ENCODE assay signal across 12 cellular contexts in the genomic region with DNA sequence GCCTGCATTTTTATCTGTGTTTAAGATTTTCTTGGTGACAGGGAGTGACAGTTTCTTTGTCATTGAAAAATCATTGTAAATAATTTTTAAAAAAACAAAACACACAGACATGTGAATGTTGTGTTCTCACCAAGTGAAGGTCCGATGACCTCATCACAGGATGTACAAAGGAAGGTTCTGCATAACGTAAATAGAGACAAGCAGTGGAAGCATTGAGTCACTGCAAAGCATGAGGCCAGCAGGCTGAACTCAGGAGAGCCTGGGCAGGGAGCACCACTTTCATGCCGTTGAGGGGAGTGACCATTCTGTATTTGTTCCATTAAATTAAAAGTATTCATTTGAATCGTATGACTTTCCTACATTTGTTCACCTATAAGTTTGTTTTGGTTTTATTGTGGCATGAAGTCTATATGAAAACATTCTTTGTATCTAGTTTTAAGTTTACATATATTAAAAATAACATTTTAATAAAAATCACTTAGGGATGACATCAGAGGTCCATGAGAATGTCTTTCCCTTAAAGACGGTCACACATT.
DNase-seq lines count a peak whose midpoint lies in the region; ATAC-seq and TF ChIP-seq lines count a peak whose summit lies in the region.
"Had no signal": no experiment of that assay in that cellular context is flagged by ENCODE, and none has a peak within 500 bp of the region (broad histone marks: within the 10 kb centered on the region; RNA-seq: fewer than 3 reads in every experiment).

No MANE protein-coding gene starts in this region.

- TF ChIP-seq CTCF in chondrocyte (IDR thresholded peaks at IDR 0.05), result no peak

- H3K36me3 Mint-ChIP-seq in chondrocyte (ENCODE audit: low read depth), result no peaks in the 10 kb centered on the region
- no peaks in the 10 kb centered on the region for H3K36me3 Mint-ChIP-seq in natural killer cell treated with Interleukin-12 subunit alpha and Interleukin-12 subunit beta and Interleukin-15 and Interleukin-18, amount 100 ng/mL, for 72 hours
- H3K36me3 Mint-ChIP-seq: naive thymus-derived CD4-positive, alpha-beta T cell had no signal

- H3K27ac Mint-ChIP-seq in chondrocyte (ENCODE audit: unreplicated experiment), result peak overlapping the region; percentile 66
- no peak overlapping the region for H3K27ac Mint-ChIP-seq in natural killer cell treated with Interleukin-12 subunit alpha and Interleukin-12 subunit beta and Interleukin-15 and Interleukin-18, amount 100 ng/mL, for 72 hours
- H3K27ac Mint-ChIP-seq: activated B cell treated with CpG ODN at 0.5 μM for 24 hours; activated naive CD4-positive, alpha-beta T cell treated with anti-CD3 and anti-CD28 coated beads for 36 hours; naive thymus-derived CD4-positive, alpha-beta T cell had no signal

- H3K9me3 Mint-ChIP-seq in chondrocyte (ENCODE audit: low read depth), result no peaks in the 10 kb centered on the region
- no peaks in the 10 kb centered on the region for H3K9me3 Mint-ChIP-seq in natural killer cell treated with Interleukin-12 subunit alpha and Interleukin-12 subunit beta and Interleukin-15 and Interleukin-18, amount 100 ng/mL, for 72 hours
- H3K9me3 Mint-ChIP-seq: activated B cell treated with CpG ODN at 0.5 μM for 24 hours; activated naive CD4-positive, alpha-beta T cell treated with anti-CD3 and anti-CD28 coated beads for 36 hours had no signal

- H3K4me2 ChIP-seq in mesenchymal stem cell (ENCODE audit: low read length, poor library complexity, severe bottlenecking), result no peak overlapping the region

- H3K4me3 ChIP-seq in MG63 (no peak overlapping the region), mesenchymal stem cell (ENCODE audit: insufficient read depth in 1 of 2, low read depth in 1 of 2, low read length in 2 of 2) (no peak overlapping the region)

- peaks cover 4% of the 10 kb centered on the region for H3K4me1 ChIP-seq in mesenchymal stem cell (ENCODE audit: control insufficient read depth, insufficient read depth, low read depth, low read length)

- peaks cover 19% of the 10 kb centered on the region for H3K4me1 Mint-ChIP-seq in chondrocyte (ENCODE audit: low read depth)
- no peaks in the 10 kb centered on the region for H3K4me1 Mint-ChIP-seq in natural killer cell treated with Interleukin-12 subunit alpha and Interleukin-12 subunit beta and Interleukin-15 and Interleukin-18, amount 100 ng/mL, for 72 hours (ENCODE audit: low read depth in 2 of 2)
- H3K4me1 Mint-ChIP-seq: naive thymus-derived CD4-positive, alpha-beta T cell had no signal

- no peak overlapping the region for H3K27ac ChIP-seq in mesenchymal stem cell (ENCODE audit: low read length, poor library complexity, severe bottlenecking)

- no peak overlapping the region for H3K4me3 Mint-ChIP-seq in chondrocyte (ENCODE audit: unreplicated experiment)
- no peak overlapping the region for H3K4me3 Mint-ChIP-seq in natural killer cell treated with Interleukin-12 subunit alpha and Interleukin-12 subunit beta and Interleukin-15 and Interleukin-18, amount 100 ng/mL, for 72 hours
- H3K4me3 Mint-ChIP-seq: activated B cell treated with CpG ODN at 0.5 μM for 24 hours; activated naive CD4-positive, alpha-beta T cell treated with anti-CD3 and anti-CD28 coated beads for 36 hours; naive thymus-derived CD4-positive, alpha-beta T cell had no signal

- H2BK15ac ChIP-seq in mesenchymal stem cell (ENCODE audit: low read depth, poor library complexity, severe bottlenecking), result no peak overlapping the region

- H3K18ac ChIP-seq in mesenchymal stem cell (ENCODE audit: low read depth in 1 of 2, low read length in 2 of 2), result no peak overlapping the region

- in situ Hi-C loops in Caki2 (cut with HindIII; ENCODE audit: low pct_unique_long_range_greater_than_20kb, low sequenced_read_pairs), result no loop called here

- H3K27me3 ChIP-seq in MG63, result no peaks in the 10 kb centered on the region
- H3K27me3 ChIP-seq in mesenchymal stem cell (ENCODE audit: control insufficient read depth in 1 of 2, insufficient read depth in 1 of 2, low read length in 2 of 2), result no peaks in the 10 kb centered on the region

- H2BK120ac ChIP-seq in mesenchymal stem cell (ENCODE audit: low read depth, low read length), result no peak overlapping the region

- DNase-seq in Caki2 (ENCODE audit: low read depth) (peak; percentile 49), MG63 (peak; percentile 73), chondrocyte (ENCODE audit: low spot score) (no peak), mesenchymal stem cell (peak; percentile 98)
- DNase-seq in activated CD4-positive, alpha-beta T cell treated with anti-CD3 and anti-CD28 coated beads for 48 hours, result no peak
- DNase-seq in natural killer cell treated with Interleukin-12 subunit alpha and Interleukin-12 subunit beta and Interleukin-15 and Interleukin-18, amount 100 ng/mL, for 72 hours (ENCODE audit: low spot score), result no peak
- DNase-seq in stimulated activated naive CD4-positive, alpha-beta T cell (lab: John Stamatoyannopoulos, UW), result no peak
- DNase-seq: activated B cell treated with CpG ODN at 0.5 μM for 24 hours; activated naive CD4-positive, alpha-beta T cell treated with anti-CD3 and anti-CD28 coated beads for 36 hours; naive thymus-derived CD4-positive, alpha-beta T cell; NCI-H510A had no signal

- H2BK12ac ChIP-seq in mesenchymal stem cell (ENCODE audit: low read length in 2 of 2), result no peak overlapping the region

- no peak overlapping the region for H2BK5ac ChIP-seq in mesenchymal stem cell (ENCODE audit: low read depth, low read length, poor library complexity, severe bottlenecking)

- no peak overlapping the region for H3K4ac ChIP-seq in mesenchymal stem cell (ENCODE audit: low read depth in 1 of 2, low read length in 2 of 2)

- WGBS in mesenchymal stem cell, result 0% methylated on average over 2 of the region's 5 CpGs

- no peak overlapping the region for H4K8ac ChIP-seq in mesenchymal stem cell (ENCODE audit: low read length)

- H4K91ac ChIP-seq in mesenchymal stem cell (ENCODE audit: low read length), result no peak overlapping the region

- H3K36me3 ChIP-seq in MG63 (no peaks in the 10 kb centered on the region), mesenchymal stem cell (ENCODE audit: control insufficient read depth in 1 of 2, insufficient read depth in 2 of 2, low read depth in 1 of 2, low read length in 2 of 2) (no peaks in the 10 kb centered on the region)

- H3K23ac ChIP-seq in mesenchymal stem cell (ENCODE audit: low read length in 2 of 2), result no peak overlapping the region

- no peak overlapping the region for H2AK5ac ChIP-seq in mesenchymal stem cell (ENCODE audit: low read length, severe bottlenecking)

- H3K9me3 ChIP-seq in MG63 (no peaks in the 10 kb centered on the region), mesenchymal stem cell (ENCODE audit: control insufficient read depth, low read length) (no peaks in the 10 kb centered on the region)

- H3K14ac ChIP-seq in mesenchymal stem cell (ENCODE audit: low read length in 2 of 2), result no peak overlapping the region

- ATAC-seq in natural killer cell treated with Interleukin-12 subunit alpha and Interleukin-12 subunit beta and Interleukin-15 and Interleukin-18, amount 100 ng/mL, for 72 hours, result no peak
- ATAC-seq in HG03097 (IDR thresholded peaks at IDR 0.05; ENCODE audit: low FRiP score, unreplicated experiment), result no peak
- ATAC-seq: naive thymus-derived CD4-positive, alpha-beta T cell had no signal

- H2AFZ ChIP-seq in mesenchymal stem cell (ENCODE audit: low read depth, low read length), result no peak overlapping the region

- no peaks in the 10 kb centered on the region for H3K27me3 Mint-ChIP-seq in chondrocyte (ENCODE audit: low read depth)
- H3K27me3 Mint-ChIP-seq in natural killer cell treated with Interleukin-12 subunit alpha and Interleukin-12 subunit beta and Interleukin-15 and Interleukin-18, amount 100 ng/mL, for 72 hours, result no peaks in the 10 kb centered on the region
- H3K27me3 Mint-ChIP-seq: activated B cell treated with CpG ODN at 0.5 μM for 24 hours; naive thymus-derived CD4-positive, alpha-beta T cell had no signal

- no peaks in the 10 kb centered on the region for H3K79me1 ChIP-seq in mesenchymal stem cell (replicated peaks; ENCODE audit: low read length, poor library complexity, severe bottlenecking)

- peak overlapping the region; percentile 53 for H3K9ac ChIP-seq in mesenchymal stem cell (ENCODE audit: low read length)

Comparison
In these comparisons a context has a peak if more than half of its experiments do, and no peak if none do; other contexts are left out.
1. DNase-seq: peak in Caki2 (single experiment), MG63 (single experiment) and mesenchymal stem cell (single experiment); none in chondrocyte (single experiment), activated CD4-positive, alpha-beta T cell treated with anti-CD3 and anti-CD28 coated beads for 48 hours (single experiment), natural killer cell treated with Interleukin-12 subunit alpha and Interleukin-12 subunit beta and Interleukin-15 and Interleukin-18, amount 100 ng/mL, for 72 hours (single experiment) and stimulated activated naive CD4-positive, alpha-beta T cell (0 of 6).